ENCODE assay signal across 25 cellular contexts in genomic region chr16:84656557-84657130, GRCh38. TPM values are rescaled to one million over a fixed set of nuclear protein-coding genes. Genes with fewer than 3 reads are reported as not detected.
DNase-seq lines count a peak whose midpoint lies in the region; ATAC-seq, FAIRE-seq and TF ChIP-seq lines count a peak whose summit lies in the region.
"Had no signal": no experiment of that assay in that cellular context is flagged by ENCODE, and none has a peak within 500 bp of the region (broad histone marks: within the 10 kb centered on the region; RNA-seq: fewer than 3 reads in every experiment).

No MANE protein-coding gene starts in this region.

- no peaks in the 10 kb centered on the region for H3K9me3 Mint-ChIP-seq in activated T-cell treated with anti-CD3 and anti-CD28 coated beads, Interleukin-2, amount 50 U/mL, for 24 hours
- no peaks in the 10 kb centered on the region for H3K9me3 Mint-ChIP-seq in activated naive CD8-positive, alpha-beta T cell (ENCODE audit: low read depth)

- no peaks in the 10 kb centered on the region for H3F3A ChIP-seq in OCI-LY1 (ENCODE audit: insufficient read depth, low read length)
- no peaks in the 10 kb centered on the region for H3F3A ChIP-seq in PC-3 (ENCODE audit: low read length, unreplicated experiment)

- intact Hi-C loops in spleen (cut with DNase I; ENCODE audit: low total_unique reads) (no loop called here), PC-3 (cut with micrococcal nuclease) (no loop called here)

- CTCF ChIA-PET in PC-3 (lab: Charles Lee), result no interaction called here

- H3K27me3 Mint-ChIP-seq in activated T-cell treated with anti-CD3 and anti-CD28 coated beads, Interleukin-2, amount 50 U/mL, for 24 hours, result no peaks in the 10 kb centered on the region
- H3K27me3 Mint-ChIP-seq in activated naive CD8-positive, alpha-beta T cell, result no peaks in the 10 kb centered on the region

- peak overlapping the region; percentile 71 for H3K27ac Mint-ChIP-seq in activated T-cell treated with anti-CD3 and anti-CD28 coated beads, Interleukin-2, amount 50 U/mL, for 24 hours
- H3K27ac Mint-ChIP-seq in activated naive CD8-positive, alpha-beta T cell, result peak overlapping the region; percentile 86

- no TSS peak for BruUV-seq in PC-3 (replicated peaks; lab: Mats Ljungman, UMichigan)

- no peak for TF ChIP-seq POLR2A in spleen (IDR thresholded peaks at IDR 0.05)
- TF ChIP-seq POLR2A in GM12892 (IDR thresholded peaks at IDR 0.05; ENCODE audit: low read depth, low read length), result no peak

- H3K79me2 ChIP-seq in OCI-LY1 (ENCODE audit: insufficient read depth, low read length) (no peaks in the 10 kb centered on the region), PC-3 (ENCODE audit: low read length) (no peaks in the 10 kb centered on the region)

- no peaks in the 10 kb centered on the region for H3K9me2 ChIP-seq in OCI-LY1 (ENCODE audit: low read depth, low read length)
- no peaks in the 10 kb centered on the region for H3K9me2 ChIP-seq in PC-3 (replicated peaks; ENCODE audit: low read length)

- H3K9ac ChIP-seq in OCI-LY1 (ENCODE audit: low read length) (peak overlapping the region; percentile 58), PC-3 (ENCODE audit: low read length) (no peak overlapping the region)

- H2AFZ ChIP-seq in OCI-LY1 (ENCODE audit: low read length) (0 out of 2 replicates have a peak overlapping the region, but pooled peaks have one; percentile 19), PC-3 (ENCODE audit: low read length) (no peak overlapping the region)
- H2AFZ ChIP-seq: hepatocyte had no signal

- H3K4me3 Mint-ChIP-seq in activated T-cell treated with anti-CD3 and anti-CD28 coated beads, Interleukin-2, amount 50 U/mL, for 24 hours, result no peak overlapping the region
- peak overlapping the region; percentile 49 for H3K4me3 Mint-ChIP-seq in activated naive CD8-positive, alpha-beta T cell

- H3K9me3 ChIP-seq in OCI-LY1 (ENCODE audit: low read length) (no peaks in the 10 kb centered on the region), spleen (no peaks in the 10 kb centered on the region), PC-3 (ENCODE audit: low read length) (no peaks in the 10 kb centered on the region)
- H3K9me3 ChIP-seq: lower lobe of right lung, uterus had no signal

- H4K20me1 ChIP-seq in OCI-LY1 (ENCODE audit: insufficient read depth, low read length) (no peaks in the 10 kb centered on the region), PC-3 (ENCODE audit: low read length) (no peaks in the 10 kb centered on the region)

- H3K36me3 Mint-ChIP-seq in activated T-cell treated with anti-CD3 and anti-CD28 coated beads, Interleukin-2, amount 50 U/mL, for 24 hours (ENCODE audit: low read depth), result peaks cover 86% of the 10 kb centered on the region
- H3K36me3 Mint-ChIP-seq in activated naive CD8-positive, alpha-beta T cell, result peaks cover 5% of the 10 kb centered on the region

- peak overlapping the region; percentile 75 for H3K4me2 ChIP-seq in OCI-LY1 (ENCODE audit: low read length)
- no peak overlapping the region for H3K4me2 ChIP-seq in PC-3 (ENCODE audit: low read length)
- H3K4me2 ChIP-seq: hepatocyte had no signal

- POLR2A ChIA-PET in PC-3 (lab: Charles Lee; ENCODE audit: unreplicated experiment), result no interaction called here

- H3K4me3 ChIP-seq in OCI-LY1 (ENCODE audit: low read depth, low read length, poor library complexity, severe bottlenecking) (peak overlapping the region; percentile 55), spleen (peak overlapping the region in 1 of 8 donors; percentile 37), PC-3 (ENCODE audit: low read length) (no peak overlapping the region)
- H3K4me3 ChIP-seq: hepatocyte, lower lobe of right lung, uterus had no signal

- H3K4me1 ChIP-seq in OCI-LY1 (ENCODE audit: insufficient read depth, low read length, severe bottlenecking) (peaks cover 21% of the 10 kb centered on the region), spleen (peaks cover 14 to 71% (median 25%) of the 10 kb centered on the region in 6 donors), PC-3 (ENCODE audit: insufficient read depth, low read length) (no peaks in the 10 kb centered on the region)
- H3K4me1 ChIP-seq: lower lobe of right lung, uterus had no signal

- no peak for FAIRE-seq in GM12892 (lab: Jason Lieb, UNC)
- FAIRE-seq: G401.6 had no signal

- peaks cover 58% of the 10 kb centered on the region for H3K4me1 Mint-ChIP-seq in activated T-cell treated with anti-CD3 and anti-CD28 coated beads, Interleukin-2, amount 50 U/mL, for 24 hours (ENCODE audit: low read depth)
- peaks cover 50% of the 10 kb centered on the region for H3K4me1 Mint-ChIP-seq in activated naive CD8-positive, alpha-beta T cell (ENCODE audit: low read depth)

- no peak for DNase-seq in activated T-cell treated with anti-CD3 and anti-CD28 coated beads, Interleukin-2, amount 50 U/mL, for 24 hours
- DNase-seq in activated T-cell treated with anti-CD3 and anti-CD28 coated beads for 4 hours, result no peak
- DNase-seq in spleen, result peak; percentile 81
- no peak for DNase-seq in GM12892 (ENCODE audit: insufficient read length)
- no peak for DNase-seq in PC-3
- DNase-seq: activated CD4-positive, CD25-positive, alpha-beta regulatory T cell treated with anti-CD3 and anti-CD28 coated beads, Interleukin-2, amount 50 U/mL, for 72 hours; amygdala; C1 segment of cervical spinal cord; caudate nucleus; dermis blood vessel endothelial cell; DMS 273 treated with DMSO at 0.1 percent for 48 hours; IMR-90; lower lobe of right lung; NCI-H1417 treated with DMSO at 0.1 percent for 48 hours; NCI-H524 treated with DMSO at 0.1 percent for 48 hours; stimulated activated CD4-positive, alpha-beta T cell treated with anti-CD3 and anti-CD28 coated beads, Interleukin-4, amount 100 ng/mL, for 4 hours; substantia nigra; uterus had no signal

- no peaks in the 10 kb centered on the region for H3K27me3 ChIP-seq in OCI-LY1 (ENCODE audit: insufficient read depth, low read length)
- H3K27me3 ChIP-seq in spleen (replicated peaks in 1 of 7), result no peaks in the 10 kb centered on the region
- no peaks in the 10 kb centered on the region for H3K27me3 ChIP-seq in PC-3 (ENCODE audit: low read length)
- H3K27me3 ChIP-seq: hepatocyte, uterus had no signal

- TF ChIP-seq CTCF in OCI-LY1 (IDR thresholded peaks at IDR 0.05; ENCODE audit: low read length) (no peak), spleen (IDR thresholded peaks at IDR 0.05 in 8 of 11, conservative IDR thresholded peaks at IDR 0.05 in 3 of 11) (no peak), PC-3 (conservative IDR thresholded peaks at IDR 0.05; ENCODE audit: low read depth, low read length) (no peak)

- 75 to 86% (median 85%) methylated on average over 22 to 28 of the region's 28 CpGs for WGBS in spleen, 5 donors

- ATAC-seq in HG03175 (IDR thresholded peaks at IDR 0.05; ENCODE audit: unreplicated experiment) (no peak), PC-3 (no peak)
- ATAC-seq: lower lobe of right lung, SK-N-SH treated with all-trans-retinoic acid at 6 μM for 48 hours had no signal

- H3K36me3 ChIP-seq in OCI-LY1 (ENCODE audit: insufficient read depth, low read length) (peaks cover 37% of the 10 kb centered on the region), spleen (peaks cover 11 to 91% (median 83%) of the 10 kb centered on the region in 6 donors), PC-3 (ENCODE audit: low read depth, low read length) (no peaks in the 10 kb centered on the region; the same call in 1 of the 2 replicates)
- H3K36me3 ChIP-seq: uterus had no signal

- H3K27ac ChIP-seq in OCI-LY1 (ENCODE audit: low read depth, low read length, poor library complexity, severe bottlenecking), result peak overlapping the region; percentile 74
- H3K27ac ChIP-seq in spleen, result peak overlapping the region in 6 of 8 donors; percentile 1 to 78 (median 52)
- H3K27ac ChIP-seq in PC-3 (ENCODE audit: low read length), result no peak overlapping the region
- H3K27ac ChIP-seq: hepatocyte, lower lobe of right lung, RWPE1, uterus had no signal

RNA-seq across cellular contexts. Expression of gene KLHL36, which starts 8.3 kb away (rescaled TPM):
- 10 to 100 TPM; 63.8 to 93.6 (median 73.6) TPM for total RNA-seq in spleen
- 10 to 100 TPM; 17.8 to 32.7 (median 24.8) TPM for polyA plus RNA-seq in spleen
- 11.3 TPM for polyA plus RNA-seq in GM12892 (2012; ENCODE audit: missing spikeins)
- total RNA-seq in PC-3 (2014; rRNA removed), result 33.8 and 35.0 TPM in 2 replicates

RNA-seq across cellular contexts. Expression of gene COTL1, which starts 38.8 kb away (rescaled TPM):
- total RNA-seq in spleen, result 100 to 1,000 TPM; 284 to 655 (median 457) TPM
- 100 to 1,000 TPM; 298 to 449 (median 303) TPM for polyA plus RNA-seq in spleen
- 375 TPM for polyA plus RNA-seq in GM12892 (2012; ENCODE audit: missing spikeins)
- 408 and 465 TPM in 2 replicates for total RNA-seq in PC-3 (2014; rRNA removed)

RNA-seq across cellular contexts. Expression of gene USP10, which starts 43.2 kb away (rescaled TPM):
- 100 to 1,000 TPM in 1 of 7 donors, 10 to 100 TPM in 6; 76.7 to 105 (median 87.7) TPM for total RNA-seq in spleen
- 10 to 100 TPM; 28.1 to 36.5 (median 36.3) TPM for polyA plus RNA-seq in spleen
- 83.1 TPM for polyA plus RNA-seq in GM12892 (2012; ENCODE audit: missing spikeins)
- 50.4 and 62.3 TPM in 2 replicates for total RNA-seq in PC-3 (2014; rRNA removed)
